In genomic region chr10:76514891-76515290, GRCh38 we compare ENCODE assay signal across 8 cellular contexts.
"Had no signal": no experiment of that assay in that cellular context is flagged by ENCODE, and none has a peak within 500 bp of the region (broad histone marks: within the 10 kb centered on the region; RNA-seq: fewer than 3 reads in every experiment).

No MANE protein-coding gene starts in this region.

- H3K4me3 ChIP-seq: GM12878 had no signal

- DNase-seq: GDM1, GF-D8 had no signal

- FAIRE-seq: G401.6, GM12878, GM12891, GM12892, GM18507, GM19239 had no signal

- ATAC-seq: GM12878 had no signal
